In genomic region chr14:92973798-92974372, GRCh38 we compare ENCODE assay signal across 14 cellular contexts. TPM values are rescaled to one million over a fixed set of nuclear protein-coding genes. Genes with fewer than 3 reads are reported as not detected.
A peak's percentile ranks its signal among the peaks of the same experiment; 100 is the strongest.
DNase-seq lines count a peak whose midpoint lies in the region; ATAC-seq and TF ChIP-seq lines count a peak whose summit lies in the region.
"Had no signal": no experiment of that assay in that cellular context is flagged by ENCODE, and none has a peak within 500 bp of the region (broad histone marks: within the 10 kb centered on the region; RNA-seq: fewer than 3 reads in every experiment).

No MANE protein-coding gene starts in this region.

- intact Hi-C loops in mucosa of descending colon (cut with DNase I, micrococcal nuclease) (no loop called here), vagina (cut with DNase I) (loop anchor here (10.0 kb wide), 1 partner anchor 111 kb away; no protein-coding TSS in a partner anchor)

- H3K4me3 ChIP-seq in fibroblast of mammary gland (ENCODE audit: control insufficient read depth, low read depth, low read length) (no peak overlapping the region), mucosa of descending colon (no peak overlapping the region), vagina (peak overlapping the region in 1 of 2 donors; percentile 2)
- H3K4me3 ChIP-seq: A549 had no signal

- no peaks in the 10 kb centered on the region for H3K36me3 ChIP-seq in mucosa of descending colon (ENCODE audit: low read depth)
- peaks cover 0 to 7% of the 10 kb centered on the region in 2 donors for H3K36me3 ChIP-seq in vagina

- H3K4me1 ChIP-seq in mucosa of descending colon (ENCODE audit: low read depth) (no peaks in the 10 kb centered on the region), vagina (peaks cover 34% of the 10 kb centered on the region)
- H3K4me1 ChIP-seq: A549, Caco-2 had no signal

- H3K27ac ChIP-seq in vagina = peak overlapping the region; percentile 80
- H3K27ac ChIP-seq: A549 had no signal

- H3K27me3 ChIP-seq in vagina = no peaks in the 10 kb centered on the region

- H3K9me3 ChIP-seq in mucosa of descending colon = peaks cover 16% of the 10 kb centered on the region
- H3K9me3 ChIP-seq in vagina = peaks cover 10% of the 10 kb centered on the region

- no peak for TF ChIP-seq CTCF in fibroblast of mammary gland (conservative IDR thresholded peaks at IDR 0.05; ENCODE audit: control insufficient read depth, insufficient read depth, low read depth, low read length)
- TF ChIP-seq CTCF in mucosa of descending colon (IDR thresholded peaks at IDR 0.05) = no peak
- no peak for TF ChIP-seq CTCF in vagina (IDR thresholded peaks at IDR 0.05)

- peak; percentile 9 for ATAC-seq in mucosa of descending colon
- ATAC-seq in GM18511 (IDR thresholded peaks at IDR 0.05; ENCODE audit: unreplicated experiment) = no peak
- ATAC-seq: activated CD4-positive, alpha-beta T cell treated with anti-CD3 and anti-CD28 coated beads for 36 hours had no signal

- DNase-seq in SIG-M5 treated with dmso at 0.1 percent for 504 hours (lab: John Stamatoyannopoulos, UW; ENCODE audit: unreplicated experiment) = peak; percentile 39
- DNase-seq in SIG-M5 (lab: John Stamatoyannopoulos, UW) = no peak
- peak; percentile 12 for DNase-seq in fibroblast of mammary gland (ENCODE audit: low read depth)
- no peak for DNase-seq in mucosa of descending colon
- no peak for DNase-seq in vagina (ENCODE audit: extremely low spot score in 2 of 2)
- no peak for DNase-seq in NCI-H2029 (lab: John Stamatoyannopoulos, UW)
- no peak for DNase-seq in ecto neural progenitor cell (ENCODE audit: low spot score)
- DNase-seq: activated T-cell treated with anti-CD3 and anti-CD28 coated beads, Interleukin-2, amount 50 U/mL, for 1 hour had no signal

- no peak for TF ChIP-seq POLR2A in vagina (IDR thresholded peaks at IDR 0.05)

RNA-seq across cellular contexts. Expression of gene CHGA, which starts 50.9 kb away (rescaled TPM):
- total RNA-seq in mucosa of descending colon (100 to 1,000 TPM in 2 of 3 donors, 10 to 100 TPM in 1; 39.1 to 236 (median 187) TPM), vagina (5.4 TPM)
- total RNA-seq: activated CD4-positive, alpha-beta T cell treated with anti-CD3 and anti-CD28 coated beads for 36 hours; Caco-2; myocyte; renal cortical epithelial cell had no signal

Comparison
In these comparisons a context has a peak if more than half of its experiments do, and no peak if none do; other contexts are left out.
1. DNase-seq: peak in SIG-M5 treated with dmso at 0.1 percent for 504 hours (single experiment) and fibroblast of mammary gland (single experiment); none in SIG-M5 (single experiment), mucosa of descending colon (0 of 3), vagina (0 of 2), NCI-H2029 (single experiment) and ecto neural progenitor cell (single experiment).